Comparison of ENCODE assay signal across 1 cellular context in genomic region chr6:30907290-30907757, GRCh38.
TF ChIP-seq lines count a peak whose summit lies in the region.

No MANE protein-coding gene starts in this region.

TF ChIP-seq in A549, 52 proteins besides CTCF, POLR2A, EP300 and RAD21:
- peak; percentile 90; the same call in 1 of the 2 replicates for TF ChIP-seq CHD4 (IDR thresholded peaks at IDR 0.05; ENCODE audit: borderline replicate concordance)
TF ChIP-seq in A549: peak in this region for 1; not testable (repeated sequence) for 51.
